ENCODE assay signal across 8 cellular contexts in the genomic region with DNA sequence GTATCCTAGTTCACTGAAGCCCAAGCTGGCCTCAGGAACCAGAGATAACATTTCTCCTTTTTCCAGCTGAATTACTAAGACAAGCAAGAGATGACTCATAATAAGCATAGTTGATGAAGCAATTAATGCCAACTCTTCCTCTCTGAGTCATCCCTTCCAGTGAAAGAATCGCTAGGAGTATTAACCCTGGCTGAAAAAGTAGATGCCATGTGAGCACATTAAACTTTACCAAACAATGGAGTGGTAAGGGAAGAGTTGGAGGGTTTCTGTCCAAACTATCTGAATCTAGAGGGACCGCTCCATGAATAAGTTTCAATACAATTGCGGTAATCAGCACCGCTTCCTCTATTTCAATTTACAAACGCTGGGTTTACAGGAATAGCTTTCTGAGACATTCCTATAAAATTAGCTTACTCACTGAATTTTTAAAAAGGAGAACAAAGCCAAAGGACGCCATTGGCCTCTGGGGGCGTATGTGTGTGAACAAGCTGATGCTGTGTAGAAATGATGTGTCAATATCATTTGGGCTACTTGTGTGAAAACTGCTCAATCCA. TPM values are rescaled to one million over a fixed set of nuclear protein-coding genes. Genes with fewer than 3 reads are reported as not detected.
DNase-seq lines count a peak whose midpoint lies in the region; ATAC-seq and TF ChIP-seq lines count a peak whose summit lies in the region.

No MANE protein-coding gene starts in this region.

- TF ChIP-seq CTCF in colonic mucosa (IDR thresholded peaks at IDR 0.05) (no peak), tibial artery (IDR thresholded peaks at IDR 0.05) (peak in 1 of 2 experiments; percentile 28)

- peaks cover 0 to 3% of the 10 kb centered on the region in 2 donors for H3K36me3 Mint-ChIP-seq in activated T-cell treated with anti-CD3 and anti-CD28 coated beads, Interleukin-2, amount 50 U/mL, for 72 hours (ENCODE audit: insufficient read depth in 2 of 2)
- H3K36me3 Mint-ChIP-seq in memory B cell: peaks cover 4% of the 10 kb centered on the region

- H3K9ac ChIP-seq in colonic mucosa (ENCODE audit: low read depth in 2 of 2, low read length in 2 of 2): peak overlapping the region in 1 of 2 donors; percentile 4

- ATAC-seq in activated T-cell treated with anti-CD3 and anti-CD28 coated beads, Interleukin-2, amount 50 U/mL, for 72 hours (replicated peaks in 1 of 2): peak; percentile 54 to 56
- ATAC-seq in HG02973 (IDR thresholded peaks at IDR 0.05; ENCODE audit: unreplicated experiment) (peak; percentile 39), memory B cell (ENCODE audit: low read depth) (peak; percentile 59), HG03571 (IDR thresholded peaks at IDR 0.05; ENCODE audit: unreplicated experiment) (no peak)

- intact Hi-C loops in colonic mucosa (cut with DNase I) (no loop called here), tibial artery (cut with DNase I; ENCODE audit: low total_unique reads) (no loop called here)

- DNase-seq in activated T-cell treated with anti-CD3 and anti-CD28 coated beads, Interleukin-2, amount 50 U/mL, for 72 hours: no peak
- no peak for DNase-seq in activated T-cell treated with anti-CD3 and anti-CD28 coated beads, Interleukin-2, amount 50 U/mL, for 48 hours
- DNase-seq in SK-MEL-5 (ENCODE audit: low read depth, low spot score) (peak; percentile 84), colonic mucosa (no peak), memory B cell (ENCODE audit: low spot score in 2 of 2) (peak in 1 of 2 donors; percentile 16), tibial artery (peak in 1 of 2 donors; percentile 57)

- H3K27ac ChIP-seq in colonic mucosa (peak overlapping the region; percentile 31), tibial artery (peak overlapping the region; percentile 67 to 74)

- H3K4me3 ChIP-seq in colonic mucosa (no peak overlapping the region), tibial artery (peak overlapping the region; percentile 23 to 30)

- H3K36me3 ChIP-seq in colonic mucosa (no peaks in the 10 kb centered on the region), tibial artery (no peaks in the 10 kb centered on the region)

- H3K4me1 Mint-ChIP-seq in activated T-cell treated with anti-CD3 and anti-CD28 coated beads, Interleukin-2, amount 50 U/mL, for 72 hours (ENCODE audit: low read depth): peaks cover 62% of the 10 kb centered on the region
- peaks cover 20% of the 10 kb centered on the region for H3K4me1 Mint-ChIP-seq in memory B cell

- H3K9me3 ChIP-seq in colonic mucosa (no peaks in the 10 kb centered on the region), tibial artery (no peaks in the 10 kb centered on the region)

- H3K27me3 Mint-ChIP-seq in activated T-cell treated with anti-CD3 and anti-CD28 coated beads, Interleukin-2, amount 50 U/mL, for 72 hours (ENCODE audit: low read depth): no peaks in the 10 kb centered on the region
- H3K27me3 Mint-ChIP-seq in memory B cell: no peaks in the 10 kb centered on the region

- in situ Hi-C loops in SK-MEL-5 (cut with HindIII; ENCODE audit: low pct_unique_long_range_greater_than_20kb, low sequenced_read_pairs): no loop called here

- peak overlapping the region; percentile 69 for H3K27ac Mint-ChIP-seq in activated T-cell treated with anti-CD3 and anti-CD28 coated beads, Interleukin-2, amount 50 U/mL, for 72 hours
- peak overlapping the region; percentile 89 for H3K27ac Mint-ChIP-seq in memory B cell

- no peaks in the 10 kb centered on the region for H3K4me1 ChIP-seq in colonic mucosa
- peaks cover 0 to 56% (median 18%) of the 10 kb centered on the region in 4 donors for H3K4me1 ChIP-seq in tibial artery

- H3K27me3 ChIP-seq in colonic mucosa (no peaks in the 10 kb centered on the region), tibial artery (no peaks in the 10 kb centered on the region)

- no peaks in the 10 kb centered on the region for H3K9me3 Mint-ChIP-seq in activated T-cell treated with anti-CD3 and anti-CD28 coated beads, Interleukin-2, amount 50 U/mL, for 72 hours
- H3K9me3 Mint-ChIP-seq in memory B cell: no peaks in the 10 kb centered on the region

- H3K4me3 Mint-ChIP-seq in activated T-cell treated with anti-CD3 and anti-CD28 coated beads, Interleukin-2, amount 50 U/mL, for 72 hours: peak overlapping the region; percentile 87 to 89
- H3K4me3 Mint-ChIP-seq in memory B cell: peak overlapping the region; percentile 81

RNA-seq across cellular contexts. Expression of a gene that starts 48.3 kb away (rescaled TPM):
- total RNA-seq in activated T-cell treated with anti-CD3 and anti-CD28 coated beads, Interleukin-2, amount 50 U/mL, for 72 hours: 10 to 100 TPM; 46.5 to 65.1 TPM
- 13.4 and 17.2 TPM in 2 replicates for total RNA-seq in SK-MEL-5 (2014; rRNA removed; shearing (Covaris generic))
- 9.8 and 20.6 TPM in 2 replicates for polyA plus RNA-seq in SK-MEL-5 (2015; cell fraction: cytosol; rRNA removed)
- polyA plus RNA-seq in SK-MEL-5 (2015; cell fraction: nucleus; rRNA removed): 36.2 and 46.0 TPM in 2 replicates
- 10 to 100 TPM; 24.5 to 41.9 TPM for total RNA-seq in colonic mucosa
